1 cellular context compared by ENCODE assay signal in genomic region chr2:203972066-203972465, GRCh38.
TF ChIP-seq lines count a peak whose summit lies in the region.

No MANE protein-coding gene starts in this region.

TF ChIP-seq in SK-N-SH treated with all-trans-retinoic acid at 6 μM for 48 hours, 23 proteins besides CTCF, POLR2A, EP300 and RAD21 (continued from another document):
- no peak for TF ChIP-seq POU6F1 (CRISPR knock-in tag; IDR thresholded peaks at IDR 0.05; ENCODE audit: borderline replicate concordance, low read depth)
